8 cellular contexts compared by ENCODE assay signal in genomic region chr11:10933455-10934292, GRCh38.
DNase-seq lines count a peak whose midpoint lies in the region; ATAC-seq and TF ChIP-seq lines count a peak whose summit lies in the region.

No MANE protein-coding gene starts in this region.

- ATAC-seq in GM18861 (IDR thresholded peaks at IDR 0.05; ENCODE audit: unreplicated experiment) (peak; percentile 77), HG03159 (IDR thresholded peaks at IDR 0.05; ENCODE audit: unreplicated experiment) (peak; percentile 86)

- POLR2A ChIA-PET in AG04449 (lab: Yijun Ruan, JAX), result interaction anchor here (0.6 to 1.8 kb wide), 3 partner anchors 9 to 125 kb away, joined by 3 to 32 read pairs (median 5); partner anchors contain the start of gene EIF4G2

- CTCF ChIA-PET in AG04449 (lab: Yijun Ruan, JAX), result interaction anchor here (0.6 to 8.9 kb wide), 50 partner anchors 8 to 867 kb away, joined by 3 to 152 read pairs (median 5); partner anchors contain the start of genes EIF4G2 and ZBED5

- peak; percentile 73 for DNase-seq in AG04449 (ENCODE audit: low read depth, low spot score)
- peak; percentile 94 for DNase-seq in NCI-H2227 (lab: John Stamatoyannopoulos, UW; ENCODE audit: unreplicated experiment)
- DNase-seq in activated CD4-positive, alpha-beta T cell treated with anti-CD3 and anti-CD28 coated beads for 24 hours (ENCODE audit: low read depth in 2 of 2), result peak; percentile 73 to 78
- DNase-seq in choroid plexus epithelial cell (ENCODE audit: low read depth), result peak; percentile 97
- peak; percentile 95 for DNase-seq in kidney glomerular epithelial cell (lab: John Stamatoyannopoulos, UW)
- DNase-seq in stimulated activated CD4-positive, alpha-beta T cell treated with anti-CD3 and anti-CD28 coated beads, Interleukin-1b, Interleukin-23, amount 100 ng/mL, for 24 hours (ENCODE audit: low read depth in 4 of 4, low spot score in 1 of 4), result peak; percentile 41 to 76 (median 68)

- TF ChIP-seq CTCF in AG04449 (IDR thresholded peaks at IDR 0.05; ENCODE audit: insufficient read depth, low read length, missing control alignments) (peak; percentile 90), choroid plexus epithelial cell (conservative IDR thresholded peaks at IDR 0.05; ENCODE audit: low read depth, low read length) (peak; percentile 97)

- peak overlapping the region; percentile 58 for H3K4me3 ChIP-seq in AG04449 (ENCODE audit: low read depth, low read length)
- peak overlapping the region; percentile 49 for H3K4me3 ChIP-seq in choroid plexus epithelial cell (ENCODE audit: low read depth, low read length)

Comparison
In these comparisons a context has a peak if more than half of its experiments do, and no peak if none do; other contexts are left out.
1. Peak in every context shown above with its lines: DNase-seq, ATAC-seq and H3K4me3 ChIP-seq.